1 cellular context compared by ENCODE assay signal in genomic region chr6:99189823-99190721, GRCh38.
A peak's percentile ranks its signal among the peaks of the same experiment; 100 is the strongest.
TF ChIP-seq lines count a peak whose summit lies in the region.

No MANE protein-coding gene starts in this region.

TF ChIP-seq in GM12878, 131 proteins besides CTCF, POLR2A, EP300 and RAD21 (continued from another document and continues in another):
- no peak for TF ChIP-seq KAT2A (conservative IDR thresholded peaks at IDR 0.05; ENCODE audit: control insufficient read depth, low read depth, low read length)
- peak in 1 of 2 experiments; percentile 97; a peak in 2 of 3 replicates for TF ChIP-seq EGR1 (IDR thresholded peaks at IDR 0.05; ENCODE audit: borderline replicate concordance in 1 of 2, low read depth in 2 of 2, low read length in 2 of 2)
- TF ChIP-seq SREBF1 (IDR thresholded peaks at IDR 0.05; ENCODE audit: low read length): no peak
- TF ChIP-seq, protein P1, sequence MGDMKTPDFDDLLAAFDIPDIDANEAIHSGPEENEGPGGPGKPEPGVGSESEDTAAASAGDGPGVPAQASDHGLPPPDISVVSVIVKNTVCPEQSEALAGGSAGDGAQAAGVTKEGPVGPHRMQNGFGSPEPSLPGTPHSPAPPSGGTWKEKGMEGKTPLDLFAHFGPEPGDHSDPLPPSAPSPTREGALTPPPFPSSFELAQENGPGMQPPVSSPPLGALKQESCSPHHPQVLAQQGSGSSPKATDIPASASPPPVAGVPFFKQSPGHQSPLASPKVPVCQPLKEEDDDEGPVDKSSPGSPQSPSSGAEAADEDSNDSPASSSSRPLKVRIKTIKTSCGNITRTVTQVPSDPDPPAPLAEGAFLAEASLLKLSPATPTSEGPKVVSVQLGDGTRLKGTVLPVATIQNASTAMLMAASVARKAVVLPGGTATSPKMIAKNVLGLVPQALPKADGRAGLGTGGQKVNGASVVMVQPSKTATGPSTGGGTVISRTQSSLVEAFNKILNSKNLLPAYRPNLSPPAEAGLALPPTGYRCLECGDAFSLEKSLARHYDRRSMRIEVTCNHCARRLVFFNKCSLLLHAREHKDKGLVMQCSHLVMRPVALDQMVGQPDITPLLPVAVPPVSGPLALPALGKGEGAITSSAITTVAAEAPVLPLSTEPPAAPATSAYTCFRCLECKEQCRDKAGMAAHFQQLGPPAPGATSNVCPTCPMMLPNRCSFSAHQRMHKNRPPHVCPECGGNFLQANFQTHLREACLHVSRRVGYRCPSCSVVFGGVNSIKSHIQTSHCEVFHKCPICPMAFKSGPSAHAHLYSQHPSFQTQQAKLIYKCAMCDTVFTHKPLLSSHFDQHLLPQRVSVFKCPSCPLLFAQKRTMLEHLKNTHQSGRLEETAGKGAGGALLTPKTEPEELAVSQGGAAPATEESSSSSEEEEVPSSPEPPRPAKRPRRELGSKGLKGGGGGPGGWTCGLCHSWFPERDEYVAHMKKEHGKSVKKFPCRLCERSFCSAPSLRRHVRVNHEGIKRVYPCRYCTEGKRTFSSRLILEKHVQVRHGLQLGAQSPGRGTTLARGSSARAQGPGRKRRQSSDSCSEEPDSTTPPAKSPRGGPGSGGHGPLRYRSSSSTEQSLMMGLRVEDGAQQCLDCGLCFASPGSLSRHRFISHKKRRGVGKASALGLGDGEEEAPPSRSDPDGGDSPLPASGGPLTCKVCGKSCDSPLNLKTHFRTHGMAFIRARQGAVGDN (IDR thresholded peaks at IDR 0.05): no peak
- no peak for TF ChIP-seq ZNF622 (IDR thresholded peaks at IDR 0.05)
- TF ChIP-seq FOXK2 (IDR thresholded peaks at IDR 0.05): no peak
- TF ChIP-seq, protein P2, sequence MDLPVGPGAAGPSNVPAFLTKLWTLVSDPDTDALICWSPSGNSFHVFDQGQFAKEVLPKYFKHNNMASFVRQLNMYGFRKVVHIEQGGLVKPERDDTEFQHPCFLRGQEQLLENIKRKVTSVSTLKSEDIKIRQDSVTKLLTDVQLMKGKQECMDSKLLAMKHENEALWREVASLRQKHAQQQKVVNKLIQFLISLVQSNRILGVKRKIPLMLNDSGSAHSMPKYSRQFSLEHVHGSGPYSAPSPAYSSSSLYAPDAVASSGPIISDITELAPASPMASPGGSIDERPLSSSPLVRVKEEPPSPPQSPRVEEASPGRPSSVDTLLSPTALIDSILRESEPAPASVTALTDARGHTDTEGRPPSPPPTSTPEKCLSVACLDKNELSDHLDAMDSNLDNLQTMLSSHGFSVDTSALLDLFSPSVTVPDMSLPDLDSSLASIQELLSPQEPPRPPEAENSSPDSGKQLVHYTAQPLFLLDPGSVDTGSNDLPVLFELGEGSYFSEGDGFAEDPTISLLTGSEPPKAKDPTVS (IDR thresholded peaks at IDR 0.05; ENCODE audit: low read depth, low read length): no peak
- TF ChIP-seq, protein P3, sequence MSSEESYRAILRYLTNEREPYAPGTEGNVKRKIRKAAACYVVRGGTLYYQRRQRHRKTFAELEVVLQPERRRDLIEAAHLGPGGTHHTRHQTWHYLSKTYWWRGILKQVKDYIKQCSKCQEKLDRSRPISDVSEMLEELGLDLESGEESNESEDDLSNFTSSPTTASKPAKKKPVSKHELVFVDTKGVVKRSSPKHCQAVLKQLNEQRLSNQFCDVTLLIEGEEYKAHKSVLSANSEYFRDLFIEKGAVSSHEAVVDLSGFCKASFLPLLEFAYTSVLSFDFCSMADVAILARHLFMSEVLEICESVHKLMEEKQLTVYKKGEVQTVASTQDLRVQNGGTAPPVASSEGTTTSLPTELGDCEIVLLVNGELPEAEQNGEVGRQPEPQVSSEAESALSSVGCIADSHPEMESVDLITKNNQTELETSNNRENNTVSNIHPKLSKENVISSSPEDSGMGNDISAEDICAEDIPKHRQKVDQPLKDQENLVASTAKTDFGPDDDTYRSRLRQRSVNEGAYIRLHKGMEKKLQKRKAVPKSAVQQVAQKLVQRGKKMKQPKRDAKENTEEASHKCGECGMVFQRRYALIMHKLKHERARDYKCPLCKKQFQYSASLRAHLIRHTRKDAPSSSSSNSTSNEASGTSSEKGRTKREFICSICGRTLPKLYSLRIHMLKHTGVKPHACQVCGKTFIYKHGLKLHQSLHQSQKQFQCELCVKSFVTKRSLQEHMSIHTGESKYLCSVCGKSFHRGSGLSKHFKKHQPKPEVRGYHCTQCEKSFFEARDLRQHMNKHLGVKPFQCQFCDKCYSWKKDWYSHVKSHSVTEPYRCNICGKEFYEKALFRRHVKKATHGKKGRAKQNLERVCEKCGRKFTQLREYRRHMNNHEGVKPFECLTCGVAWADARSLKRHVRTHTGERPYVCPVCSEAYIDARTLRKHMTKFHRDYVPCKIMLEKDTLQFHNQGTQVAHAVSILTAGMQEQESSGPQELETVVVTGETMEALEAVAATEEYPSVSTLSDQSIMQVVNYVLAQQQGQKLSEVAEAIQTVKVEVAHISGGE (CRISPR knock-in tag; IDR thresholded peaks at IDR 0.05): no peak
- TF ChIP-seq RCOR1 (conservative IDR thresholded peaks at IDR 0.05; ENCODE audit: low read depth, low read length): no peak
- peak; percentile 68; the same call in 1 of the 2 replicates for TF ChIP-seq PML (IDR thresholded peaks at IDR 0.05; ENCODE audit: low read length)
- TF ChIP-seq LARP7 (IDR thresholded peaks at IDR 0.05): no peak
- TF ChIP-seq NRF1 (conservative IDR thresholded peaks at IDR 0.05; ENCODE audit: low read depth, low read length): no peak
- TF ChIP-seq MEF2B (IDR thresholded peaks at IDR 0.05; ENCODE audit: partially characterized antibody, poor library complexity, severe bottlenecking): peak; percentile 80
- peak; percentile 77; the same call in 1 of the 2 replicates for TF ChIP-seq CBX5 (IDR thresholded peaks at IDR 0.05; ENCODE audit: low read depth)
- 0 out of 2 replicates have a peak, but pooled peaks have one; percentile 49 for TF ChIP-seq TARDBP (IDR thresholded peaks at IDR 0.05; ENCODE audit: borderline replicate concordance)
- no peak for TF ChIP-seq HCFC1 (IDR thresholded peaks at IDR 0.05; ENCODE audit: low read length)
- TF ChIP-seq SPI1 (IDR thresholded peaks at IDR 0.05; ENCODE audit: borderline replicate concordance, insufficient read depth, low read depth, low read length): no peak
- peak; percentile 99 for TF ChIP-seq MTA2 (IDR thresholded peaks at IDR 0.05; ENCODE audit: low read depth)
- TF ChIP-seq CREM (IDR thresholded peaks at IDR 0.05; ENCODE audit: low read depth): peak; percentile 84
- no peak for TF ChIP-seq MYC (IDR thresholded peaks at IDR 0.05; ENCODE audit: insufficient read depth, insufficient read length, insufficient replicate concordance, low read length, severe bottlenecking)
- 0 out of 2 replicates have a peak, but pooled peaks have one; percentile 9 for TF ChIP-seq ZBTB40 (IDR thresholded peaks at IDR 0.05; ENCODE audit: borderline replicate concordance)
- TF ChIP-seq MYB (IDR thresholded peaks at IDR 0.05; ENCODE audit: borderline replicate concordance, low read depth, low read length): no peak
- TF ChIP-seq, protein P4, sequence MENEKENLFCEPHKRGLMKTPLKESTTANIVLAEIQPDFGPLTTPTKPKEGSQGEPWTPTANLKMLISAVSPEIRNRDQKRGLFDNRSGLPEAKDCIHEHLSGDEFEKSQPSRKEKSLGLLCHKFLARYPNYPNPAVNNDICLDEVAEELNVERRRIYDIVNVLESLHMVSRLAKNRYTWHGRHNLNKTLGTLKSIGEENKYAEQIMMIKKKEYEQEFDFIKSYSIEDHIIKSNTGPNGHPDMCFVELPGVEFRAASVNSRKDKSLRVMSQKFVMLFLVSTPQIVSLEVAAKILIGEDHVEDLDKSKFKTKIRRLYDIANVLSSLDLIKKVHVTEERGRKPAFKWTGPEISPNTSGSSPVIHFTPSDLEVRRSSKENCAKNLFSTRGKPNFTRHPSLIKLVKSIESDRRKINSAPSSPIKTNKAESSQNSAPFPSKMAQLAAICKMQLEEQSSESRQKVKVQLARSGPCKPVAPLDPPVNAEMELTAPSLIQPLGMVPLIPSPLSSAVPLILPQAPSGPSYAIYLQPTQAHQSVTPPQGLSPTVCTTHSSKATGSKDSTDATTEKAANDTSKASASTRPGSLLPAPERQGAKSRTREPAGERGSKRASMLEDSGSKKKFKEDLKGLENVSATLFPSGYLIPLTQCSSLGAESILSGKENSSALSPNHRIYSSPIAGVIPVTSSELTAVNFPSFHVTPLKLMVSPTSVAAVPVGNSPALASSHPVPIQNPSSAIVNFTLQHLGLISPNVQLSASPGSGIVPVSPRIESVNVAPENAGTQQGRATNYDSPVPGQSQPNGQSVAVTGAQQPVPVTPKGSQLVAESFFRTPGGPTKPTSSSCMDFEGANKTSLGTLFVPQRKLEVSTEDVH (IDR thresholded peaks at IDR 0.05; ENCODE audit: low read depth, partially characterized antibody): no peak
- TF ChIP-seq PAX8 (IDR thresholded peaks at IDR 0.05): no peak
- TF ChIP-seq SREBF2 (IDR thresholded peaks at IDR 0.05; ENCODE audit: low read length): no peak
- TF ChIP-seq YY1 (IDR thresholded peaks at IDR 0.05; ENCODE audit: low read depth, low read length): no peak
- peak; percentile 46; the same call in 1 of the 2 replicates for TF ChIP-seq MXI1 (IDR thresholded peaks at IDR 0.05; ENCODE audit: low read depth, low read length)
- TF ChIP-seq TCF7 (IDR thresholded peaks at IDR 0.05; ENCODE audit: borderline replicate concordance): 0 out of 2 replicates have a peak, but pooled peaks have one; percentile 36
- TF ChIP-seq WRNIP1 (IDR thresholded peaks at IDR 0.05; ENCODE audit: borderline replicate concordance, low read depth, low read length): 0 out of 2 replicates have a peak, but pooled peaks have one; percentile 32
- peak; percentile 54; the same call in 1 of the 2 replicates for TF ChIP-seq TCF3 (IDR thresholded peaks at IDR 0.05; ENCODE audit: borderline replicate concordance, insufficient read depth, low read depth, low read length)
- TF ChIP-seq JUNB (IDR thresholded peaks at IDR 0.05): peak; percentile 89
- TF ChIP-seq EZH2 (IDR thresholded peaks at IDR 0.05; ENCODE audit: borderline replicate concordance, control insufficient read depth, low read depth, low read length): no peak
- no peak for TF ChIP-seq SMAD5 (IDR thresholded peaks at IDR 0.05; ENCODE audit: low read depth)
- TF ChIP-seq SRF (IDR thresholded peaks at IDR 0.05; ENCODE audit: low read depth in 2 of 2, low read length in 2 of 2): no peak
- TF ChIP-seq RELB (IDR thresholded peaks at IDR 0.05; ENCODE audit: low read depth): peak; percentile 90
- TF ChIP-seq, protein P5, sequence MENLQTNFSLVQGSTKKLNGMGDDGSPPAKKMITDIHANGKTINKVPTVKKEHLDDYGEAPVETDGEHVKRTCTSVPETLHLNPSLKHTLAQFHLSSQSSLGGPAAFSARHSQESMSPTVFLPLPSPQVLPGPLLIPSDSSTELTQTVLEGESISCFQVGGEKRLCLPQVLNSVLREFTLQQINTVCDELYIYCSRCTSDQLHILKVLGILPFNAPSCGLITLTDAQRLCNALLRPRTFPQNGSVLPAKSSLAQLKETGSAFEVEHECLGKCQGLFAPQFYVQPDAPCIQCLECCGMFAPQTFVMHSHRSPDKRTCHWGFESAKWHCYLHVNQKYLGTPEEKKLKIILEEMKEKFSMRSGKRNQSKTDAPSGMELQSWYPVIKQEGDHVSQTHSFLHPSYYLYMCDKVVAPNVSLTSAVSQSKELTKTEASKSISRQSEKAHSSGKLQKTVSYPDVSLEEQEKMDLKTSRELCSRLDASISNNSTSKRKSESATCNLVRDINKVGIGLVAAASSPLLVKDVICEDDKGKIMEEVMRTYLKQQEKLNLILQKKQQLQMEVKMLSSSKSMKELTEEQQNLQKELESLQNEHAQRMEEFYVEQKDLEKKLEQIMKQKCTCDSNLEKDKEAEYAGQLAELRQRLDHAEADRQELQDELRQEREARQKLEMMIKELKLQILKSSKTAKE (IDR thresholded peaks at IDR 0.05; ENCODE audit: low read depth, poor library complexity, severe bottlenecking): peak; percentile 81
- TF ChIP-seq RELA (IDR thresholded peaks at IDR 0.05; ENCODE audit: borderline replicate concordance, partially characterized antibody): no peak
- TF ChIP-seq SUPT20H (IDR thresholded peaks at IDR 0.05; ENCODE audit: borderline replicate concordance, control insufficient read depth, low read depth, low read length): no peak
- TF ChIP-seq NR2C2 (IDR thresholded peaks at IDR 0.05; ENCODE audit: borderline replicate concordance, control insufficient read depth, insufficient read length, low read depth): no peak
- TF ChIP-seq BACH1 (IDR thresholded peaks at IDR 0.05; ENCODE audit: borderline replicate concordance): peak; percentile 69
- no peak for TF ChIP-seq NFXL1 (IDR thresholded peaks at IDR 0.05; ENCODE audit: borderline replicate concordance)
- TF ChIP-seq SIN3A (IDR thresholded peaks at IDR 0.05; ENCODE audit: low read depth, low read length): no peak
- TF ChIP-seq RBBP5 (conservative IDR thresholded peaks at IDR 0.05): no peak
- TF ChIP-seq TBL1XR1 (IDR thresholded peaks at IDR 0.05; ENCODE audit: low read depth, low read length): peak; percentile 80
- TF ChIP-seq SMARCA5 (IDR thresholded peaks at IDR 0.05): no peak
